7 cellular contexts compared by ENCODE assay signal in the genomic region with DNA sequence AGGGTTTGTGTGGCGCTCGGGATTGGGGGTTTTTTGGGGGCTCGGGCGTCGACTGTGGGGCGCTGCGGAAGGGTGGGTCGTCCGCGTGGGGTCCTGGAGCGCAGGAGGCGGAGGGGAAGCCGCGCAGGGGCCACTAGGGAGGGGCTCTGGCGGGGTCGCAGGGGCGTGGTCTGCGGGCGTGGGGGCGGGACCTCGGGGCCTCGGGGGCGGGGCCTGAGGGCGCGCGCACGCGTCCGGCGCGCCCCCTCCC. TPM values are rescaled to one million over a fixed set of nuclear protein-coding genes. Genes with fewer than 3 reads are reported as not detected.
DNase-seq lines count a peak whose midpoint lies in the region; ATAC-seq and TF ChIP-seq lines count a peak whose summit lies in the region.
"Not testable (repeated sequence)": the region's sequence is repeated elsewhere in the genome, so short reads cannot be mapped to it uniquely, and the experiment has no call there.

Gene EPN2 (plus strand): TSS at position 228 of the 250 bp plus-strand sequence. CDS start 45,754 bp downstream, outside the sequence.

- peak within 1 kb of the TSS; percentile 83 for H2AFZ ChIP-seq in PC-3 (ENCODE audit: low read length)

- H3F3A ChIP-seq in PC-3 (ENCODE audit: low read length, unreplicated experiment), result not testable (repeated sequence)

- CTCF ChIA-PET in PC-3 (lab: Charles Lee), result not testable (repeated sequence)

- H3K36me3 Mint-ChIP-seq in naive thymus-derived CD8-positive, alpha-beta T cell, result not testable (repeated sequence)

- POLR2A ChIA-PET in PC-3 (lab: Charles Lee; ENCODE audit: unreplicated experiment); naive thymus-derived CD8-positive, alpha-beta T cell (lab: Charles Lee): not testable (repeated sequence)

- not testable (repeated sequence) for H4K20me1 ChIP-seq in PC-3 (ENCODE audit: low read length)

- intact Hi-C loops in PC-3 (cut with micrococcal nuclease); colonic mucosa (cut with DNase I); left ventricle myocardium superior (cut with micrococcal nuclease): not testable (repeated sequence)

- DNase-seq in GM13976 (ENCODE audit: low spot score) (peak; percentile 82), PC-3 (peak; percentile 63), activated T-cell treated with anti-CD3 and anti-CD28 coated beads for 24 hours (ENCODE audit: low read depth) (peak; percentile 36), colonic mucosa (peak; percentile 69), left ventricle myocardium superior (peak; percentile 91)
- peak in 8 of 10 donors; percentile 16 to 75 (median 52) for DNase-seq in naive thymus-derived CD8-positive, alpha-beta T cell
- peak; percentile 55 for DNase-seq in stimulated activated CD4-positive, alpha-beta T cell treated with anti-CD3 and anti-CD28 coated beads, Interleukin-4, amount 100 ng/mL, for 24 hours

- H3K27ac ChIP-seq in PC-3 (ENCODE audit: low read length) (peak within 1 kb of the TSS; percentile 48), colonic mucosa (peak within 1 kb of the TSS; percentile 75)

- peaks cover 2 to 18% (median 3%) of the 10 kb centered on the region in 5 donors for H3K27me3 Mint-ChIP-seq in naive thymus-derived CD8-positive, alpha-beta T cell

- H3K36me3 ChIP-seq in PC-3 (ENCODE audit: low read depth, low read length); colonic mucosa: not testable (repeated sequence)

- H3K79me2 ChIP-seq in PC-3 (ENCODE audit: low read length), result peaks cover 47% of the 10 kb centered on the region

- H3K9me2 ChIP-seq in PC-3 (replicated peaks; ENCODE audit: low read length), result not testable (repeated sequence)

- not testable (repeated sequence) for H3K9me3 ChIP-seq in PC-3 (ENCODE audit: low read length); colonic mucosa

- not testable (repeated sequence) for H3K4me1 Mint-ChIP-seq in naive thymus-derived CD8-positive, alpha-beta T cell

- H3K27ac Mint-ChIP-seq in naive thymus-derived CD8-positive, alpha-beta T cell, result peak within 1 kb of the TSS in 5 of 10 donors; percentile 28 to 72 (median 43)

- TF ChIP-seq CTCF in GM13976 (IDR thresholded peaks at IDR 0.05; ENCODE audit: borderline replicate concordance, control extremely low read depth, extremely low read depth, insufficient read depth, missing control alignments); PC-3 (conservative IDR thresholded peaks at IDR 0.05; ENCODE audit: low read depth, low read length); colonic mucosa (IDR thresholded peaks at IDR 0.05): not testable (repeated sequence)

- not testable (repeated sequence) for ATAC-seq in PC-3
- ATAC-seq in left ventricle myocardium superior, result peak; percentile 93
- ATAC-seq in naive thymus-derived CD8-positive, alpha-beta T cell, result peak in 1 of 2 donors; percentile 38

- H3K4me1 ChIP-seq in PC-3 (ENCODE audit: insufficient read depth, low read length), result peaks cover 14% of the 10 kb centered on the region
- H3K4me1 ChIP-seq in colonic mucosa, result not testable (repeated sequence)

- H3K4me3 ChIP-seq in PC-3 (ENCODE audit: low read length) (peak within 1 kb of the TSS; percentile 95), colonic mucosa (peak within 1 kb of the TSS; percentile 97)

- H3K4me3 Mint-ChIP-seq in naive thymus-derived CD8-positive, alpha-beta T cell, result peak within 1 kb of the TSS; percentile 70 to 90 (median 82)

- H3K9me3 Mint-ChIP-seq in naive thymus-derived CD8-positive, alpha-beta T cell, result not testable (repeated sequence)

- peak within 1 kb of the TSS; percentile 94 for H3K4me2 ChIP-seq in PC-3 (ENCODE audit: low read length)

- not testable (repeated sequence) for BruUV-seq in PC-3 (replicated peaks; lab: Mats Ljungman, UMichigan)

- H3K9ac ChIP-seq in PC-3 (ENCODE audit: low read length) (peak within 1 kb of the TSS; percentile 86), colonic mucosa (ENCODE audit: low read depth in 2 of 2, low read length in 2 of 2) (peak within 1 kb of the TSS; percentile 85 to 88)

- in situ Hi-C loops in GM13976 (cut with MboI; ENCODE audit: low sequenced_read_pairs, unreplicated experiment), result not testable (repeated sequence)

- H3K27me3 ChIP-seq in PC-3 (ENCODE audit: low read length); colonic mucosa: not testable (repeated sequence)

RNA-seq across cellular contexts. Expression of gene EPN2, which starts in this region (rescaled TPM):
- total RNA-seq in PC-3 (2014; rRNA removed), result 46.4 and 50.6 TPM in 2 replicates
- 10 to 100 TPM; 34.7 to 36.3 TPM for total RNA-seq in colonic mucosa
- total RNA-seq in left ventricle myocardium superior, result 94.5 TPM
- 1 to 10 TPM; 6.1 to 6.5 TPM for total RNA-seq in naive thymus-derived CD8-positive, alpha-beta T cell
- 1 to 10 TPM; 1.3 to 3.7 (median 1.6) TPM for polyA plus RNA-seq in naive thymus-derived CD8-positive, alpha-beta T cell

Comparison
In these comparisons a context has a peak if more than half of its experiments do, and no peak if none do; other contexts are left out.
1. DNase-seq: peak in every context shown above with its lines; median percentile 91 in left ventricle myocardium superior; 82 in GM13976; 69 in colonic mucosa; 63 in PC-3; 55 in stimulated activated CD4-positive, alpha-beta T cell treated with anti-CD3 and anti-CD28 coated beads, Interleukin-4, amount 100 ng/mL, for 24 hours; 52 in naive thymus-derived CD8-positive, alpha-beta T cell; 36 in activated T-cell treated with anti-CD3 and anti-CD28 coated beads for 24 hours.